1 cellular context compared by ENCODE assay signal in genomic region chr9:136838314-136839228, GRCh38.
TF ChIP-seq lines count a peak whose summit lies in the region.

No MANE protein-coding gene starts in this region.

TF ChIP-seq in HEK293, 187 proteins besides CTCF, POLR2A, EP300 and RAD21 (continued from another document):
- TF ChIP-seq, protein P1, sequence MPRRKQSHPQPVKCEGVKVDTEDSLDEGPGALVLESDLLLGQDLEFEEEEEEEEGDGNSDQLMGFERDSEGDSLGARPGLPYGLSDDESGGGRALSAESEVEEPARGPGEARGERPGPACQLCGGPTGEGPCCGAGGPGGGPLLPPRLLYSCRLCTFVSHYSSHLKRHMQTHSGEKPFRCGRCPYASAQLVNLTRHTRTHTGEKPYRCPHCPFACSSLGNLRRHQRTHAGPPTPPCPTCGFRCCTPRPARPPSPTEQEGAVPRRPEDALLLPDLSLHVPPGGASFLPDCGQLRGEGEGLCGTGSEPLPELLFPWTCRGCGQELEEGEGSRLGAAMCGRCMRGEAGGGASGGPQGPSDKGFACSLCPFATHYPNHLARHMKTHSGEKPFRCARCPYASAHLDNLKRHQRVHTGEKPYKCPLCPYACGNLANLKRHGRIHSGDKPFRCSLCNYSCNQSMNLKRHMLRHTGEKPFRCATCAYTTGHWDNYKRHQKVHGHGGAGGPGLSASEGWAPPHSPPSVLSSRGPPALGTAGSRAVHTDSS (tag by site-specific recombination; IDR thresholded peaks at IDR 0.05) = no peak
